1 cellular context compared by ENCODE assay signal in the genomic region with DNA sequence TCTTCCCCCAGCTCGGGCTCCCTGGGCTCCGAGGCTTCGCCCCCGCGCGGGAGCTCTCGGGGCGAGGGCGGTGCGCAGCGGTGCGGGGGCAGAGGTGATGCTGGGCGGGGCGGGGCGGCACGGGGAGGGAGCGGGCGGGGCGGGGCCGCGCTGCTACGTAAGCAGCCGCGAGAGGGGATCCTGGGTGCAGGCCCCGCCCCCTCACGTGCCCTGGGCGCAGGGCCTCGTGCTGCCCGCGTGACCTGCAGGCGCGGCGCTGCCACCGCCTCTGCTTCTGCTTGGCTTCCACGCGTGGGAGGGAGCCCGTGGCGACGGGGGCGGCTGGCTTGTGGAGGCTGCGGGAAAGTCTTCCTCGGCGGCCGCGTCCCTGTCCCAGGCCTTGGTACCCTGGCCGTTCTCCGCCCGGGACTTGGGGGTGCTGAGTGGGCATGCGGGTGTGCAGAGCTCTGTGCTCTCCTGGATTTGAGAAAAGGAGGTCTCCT.
TF ChIP-seq lines count a peak whose summit lies in the region.

No MANE protein-coding gene starts in this region.

TF ChIP-seq in WTC11, 78 proteins besides CTCF, POLR2A, EP300 and RAD21 (continued from another document and continues in another):
- TF ChIP-seq ZNF121 (CRISPR knock-in tag; IDR thresholded peaks at IDR 0.05) (peak; percentile 71; the same call in 1 of the 2 replicates), ZNF232 (CRISPR knock-in tag; IDR thresholded peaks at IDR 0.05) (peak; percentile 99), NFE2L1 (CRISPR knock-in tag; IDR thresholded peaks at IDR 0.05) (peak; percentile 97), SP1 (CRISPR knock-in tag; conservative IDR thresholded peaks at IDR 0.05) (peak; percentile 97), SMAD3 (CRISPR knock-in tag; IDR thresholded peaks at IDR 0.05; ENCODE audit: borderline replicate concordance) (peak; percentile 99), TEAD4 (CRISPR knock-in tag; IDR thresholded peaks at IDR 0.05) (peak; percentile 96), CREM (CRISPR knock-in tag; IDR thresholded peaks at IDR 0.05) (peak; percentile 85; the same call in 1 of the 2 replicates), ZNF671 (CRISPR knock-in tag; IDR thresholded peaks at IDR 0.05) (no peak), TEAD1 (CRISPR knock-in tag; IDR thresholded peaks at IDR 0.05) (peak; percentile 98), ESRRA (CRISPR knock-in tag; IDR thresholded peaks at IDR 0.05; ENCODE audit: borderline replicate concordance) (peak; percentile 96), GRHL2 (CRISPR knock-in tag; IDR thresholded peaks at IDR 0.05; ENCODE audit: insufficient replicate concordance, severe bottlenecking) (no peak), RORB (CRISPR knock-in tag; IDR thresholded peaks at IDR 0.05) (no peak), ZNF317 (CRISPR knock-in tag; IDR thresholded peaks at IDR 0.05; ENCODE audit: borderline replicate concordance, low read depth) (peak; percentile 86), ZNF396 (CRISPR knock-in tag; IDR thresholded peaks at IDR 0.05; ENCODE audit: borderline replicate concordance) (no peak), NR3C1 (CRISPR knock-in tag; conservative IDR thresholded peaks at IDR 0.05; ENCODE audit: low read depth) (0 out of 2 replicates have a peak, but pooled peaks have one; percentile 61), IRF2 (CRISPR knock-in tag; IDR thresholded peaks at IDR 0.05; ENCODE audit: borderline replicate concordance, low read depth) (0 out of 2 replicates have a peak, but pooled peaks have one; percentile 86), ZBTB21 (CRISPR knock-in tag; IDR thresholded peaks at IDR 0.05; ENCODE audit: borderline replicate concordance) (peak; percentile 94; the same call in 1 of the 2 replicates), JUN (CRISPR knock-in tag; IDR thresholded peaks at IDR 0.05) (peak; percentile 98), CBFB (CRISPR knock-in tag; IDR thresholded peaks at IDR 0.05; ENCODE audit: low read depth) (peak; percentile 91; the same call in 1 of the 2 replicates), SOX15 (CRISPR knock-in tag; IDR thresholded peaks at IDR 0.05) (no peak), ZNF138 (CRISPR knock-in tag; conservative IDR thresholded peaks at IDR 0.05) (peak; percentile 98)
- TF ChIP-seq, protein P1, sequence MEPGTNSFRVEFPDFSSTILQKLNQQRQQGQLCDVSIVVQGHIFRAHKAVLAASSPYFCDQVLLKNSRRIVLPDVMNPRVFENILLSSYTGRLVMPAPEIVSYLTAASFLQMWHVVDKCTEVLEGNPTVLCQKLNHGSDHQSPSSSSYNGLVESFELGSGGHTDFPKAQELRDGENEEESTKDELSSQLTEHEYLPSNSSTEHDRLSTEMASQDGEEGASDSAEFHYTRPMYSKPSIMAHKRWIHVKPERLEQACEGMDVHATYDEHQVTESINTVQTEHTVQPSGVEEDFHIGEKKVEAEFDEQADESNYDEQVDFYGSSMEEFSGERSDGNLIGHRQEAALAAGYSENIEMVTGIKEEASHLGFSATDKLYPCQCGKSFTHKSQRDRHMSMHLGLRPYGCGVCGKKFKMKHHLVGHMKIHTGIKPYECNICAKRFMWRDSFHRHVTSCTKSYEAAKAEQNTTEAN (CRISPR knock-in tag; IDR thresholded peaks at IDR 0.05), result peak; percentile 96
- TF ChIP-seq, protein P2, sequence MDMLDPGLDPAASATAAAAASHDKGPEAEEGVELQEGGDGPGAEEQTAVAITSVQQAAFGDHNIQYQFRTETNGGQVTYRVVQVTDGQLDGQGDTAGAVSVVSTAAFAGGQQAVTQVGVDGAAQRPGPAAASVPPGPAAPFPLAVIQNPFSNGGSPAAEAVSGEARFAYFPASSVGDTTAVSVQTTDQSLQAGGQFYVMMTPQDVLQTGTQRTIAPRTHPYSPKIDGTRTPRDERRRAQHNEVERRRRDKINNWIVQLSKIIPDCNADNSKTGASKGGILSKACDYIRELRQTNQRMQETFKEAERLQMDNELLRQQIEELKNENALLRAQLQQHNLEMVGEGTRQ (CRISPR knock-in tag; IDR thresholded peaks at IDR 0.05), result peak; percentile 87
- TF ChIP-seq, protein P3, sequence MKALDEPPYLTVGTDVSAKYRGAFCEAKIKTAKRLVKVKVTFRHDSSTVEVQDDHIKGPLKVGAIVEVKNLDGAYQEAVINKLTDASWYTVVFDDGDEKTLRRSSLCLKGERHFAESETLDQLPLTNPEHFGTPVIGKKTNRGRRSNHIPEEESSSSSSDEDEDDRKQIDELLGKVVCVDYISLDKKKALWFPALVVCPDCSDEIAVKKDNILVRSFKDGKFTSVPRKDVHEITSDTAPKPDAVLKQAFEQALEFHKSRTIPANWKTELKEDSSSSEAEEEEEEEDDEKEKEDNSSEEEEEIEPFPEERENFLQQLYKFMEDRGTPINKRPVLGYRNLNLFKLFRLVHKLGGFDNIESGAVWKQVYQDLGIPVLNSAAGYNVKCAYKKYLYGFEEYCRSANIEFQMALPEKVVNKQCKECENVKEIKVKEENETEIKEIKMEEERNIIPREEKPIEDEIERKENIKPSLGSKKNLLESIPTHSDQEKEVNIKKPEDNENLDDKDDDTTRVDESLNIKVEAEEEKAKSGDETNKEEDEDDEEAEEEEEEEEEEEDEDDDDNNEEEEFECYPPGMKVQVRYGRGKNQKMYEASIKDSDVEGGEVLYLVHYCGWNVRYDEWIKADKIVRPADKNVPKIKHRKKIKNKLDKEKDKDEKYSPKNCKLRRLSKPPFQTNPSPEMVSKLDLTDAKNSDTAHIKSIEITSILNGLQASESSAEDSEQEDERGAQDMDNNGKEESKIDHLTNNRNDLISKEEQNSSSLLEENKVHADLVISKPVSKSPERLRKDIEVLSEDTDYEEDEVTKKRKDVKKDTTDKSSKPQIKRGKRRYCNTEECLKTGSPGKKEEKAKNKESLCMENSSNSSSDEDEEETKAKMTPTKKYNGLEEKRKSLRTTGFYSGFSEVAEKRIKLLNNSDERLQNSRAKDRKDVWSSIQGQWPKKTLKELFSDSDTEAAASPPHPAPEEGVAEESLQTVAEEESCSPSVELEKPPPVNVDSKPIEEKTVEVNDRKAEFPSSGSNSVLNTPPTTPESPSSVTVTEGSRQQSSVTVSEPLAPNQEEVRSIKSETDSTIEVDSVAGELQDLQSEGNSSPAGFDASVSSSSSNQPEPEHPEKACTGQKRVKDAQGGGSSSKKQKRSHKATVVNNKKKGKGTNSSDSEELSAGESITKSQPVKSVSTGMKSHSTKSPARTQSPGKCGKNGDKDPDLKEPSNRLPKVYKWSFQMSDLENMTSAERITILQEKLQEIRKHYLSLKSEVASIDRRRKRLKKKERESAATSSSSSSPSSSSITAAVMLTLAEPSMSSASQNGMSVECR (CRISPR knock-in tag; IDR thresholded peaks at IDR 0.05; ENCODE audit: borderline replicate concordance), result peak; percentile 99
- TF ChIP-seq, protein P4, sequence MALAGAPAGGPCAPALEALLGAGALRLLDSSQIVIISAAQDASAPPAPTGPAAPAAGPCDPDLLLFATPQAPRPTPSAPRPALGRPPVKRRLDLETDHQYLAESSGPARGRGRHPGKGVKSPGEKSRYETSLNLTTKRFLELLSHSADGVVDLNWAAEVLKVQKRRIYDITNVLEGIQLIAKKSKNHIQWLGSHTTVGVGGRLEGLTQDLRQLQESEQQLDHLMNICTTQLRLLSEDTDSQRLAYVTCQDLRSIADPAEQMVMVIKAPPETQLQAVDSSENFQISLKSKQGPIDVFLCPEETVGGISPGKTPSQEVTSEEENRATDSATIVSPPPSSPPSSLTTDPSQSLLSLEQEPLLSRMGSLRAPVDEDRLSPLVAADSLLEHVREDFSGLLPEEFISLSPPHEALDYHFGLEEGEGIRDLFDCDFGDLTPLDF (CRISPR knock-in tag; IDR thresholded peaks at IDR 0.05), result peak; percentile 98
- TF ChIP-seq, protein P5, sequence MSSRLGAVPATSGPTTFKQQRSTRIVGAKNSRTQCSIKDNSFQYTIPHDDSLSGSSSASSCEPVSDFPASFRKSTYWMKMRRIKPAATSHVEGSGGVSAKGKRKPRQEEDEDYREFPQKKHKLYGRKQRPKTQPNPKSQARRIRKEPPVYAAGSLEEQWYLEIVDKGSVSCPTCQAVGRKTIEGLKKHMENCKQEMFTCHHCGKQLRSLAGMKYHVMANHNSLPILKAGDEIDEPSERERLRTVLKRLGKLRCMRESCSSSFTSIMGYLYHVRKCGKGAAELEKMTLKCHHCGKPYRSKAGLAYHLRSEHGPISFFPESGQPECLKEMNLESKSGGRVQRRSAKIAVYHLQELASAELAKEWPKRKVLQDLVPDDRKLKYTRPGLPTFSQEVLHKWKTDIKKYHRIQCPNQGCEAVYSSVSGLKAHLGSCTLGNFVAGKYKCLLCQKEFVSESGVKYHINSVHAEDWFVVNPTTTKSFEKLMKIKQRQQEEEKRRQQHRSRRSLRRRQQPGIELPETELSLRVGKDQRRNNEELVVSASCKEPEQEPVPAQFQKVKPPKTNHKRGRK (CRISPR knock-in tag; IDR thresholded peaks at IDR 0.05; ENCODE audit: borderline replicate concordance), result peak; percentile 67; the same call in 1 of the 2 replicates
- TF ChIP-seq, protein P6, sequence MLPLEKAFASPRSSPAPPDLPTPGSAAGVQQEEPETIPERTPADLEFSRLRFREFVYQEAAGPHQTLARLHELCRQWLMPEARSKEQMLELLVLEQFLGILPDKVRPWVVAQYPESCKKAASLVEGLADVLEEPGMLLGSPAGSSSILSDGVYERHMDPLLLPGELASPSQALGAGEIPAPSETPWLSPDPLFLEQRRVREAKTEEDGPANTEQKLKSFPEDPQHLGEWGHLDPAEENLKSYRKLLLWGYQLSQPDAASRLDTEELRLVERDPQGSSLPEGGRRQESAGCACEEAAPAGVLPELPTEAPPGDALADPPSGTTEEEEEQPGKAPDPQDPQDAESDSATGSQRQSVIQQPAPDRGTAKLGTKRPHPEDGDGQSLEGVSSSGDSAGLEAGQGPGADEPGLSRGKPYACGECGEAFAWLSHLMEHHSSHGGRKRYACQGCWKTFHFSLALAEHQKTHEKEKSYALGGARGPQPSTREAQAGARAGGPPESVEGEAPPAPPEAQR (CRISPR knock-in tag; IDR thresholded peaks at IDR 0.05), result no peak
- TF ChIP-seq, protein P7, sequence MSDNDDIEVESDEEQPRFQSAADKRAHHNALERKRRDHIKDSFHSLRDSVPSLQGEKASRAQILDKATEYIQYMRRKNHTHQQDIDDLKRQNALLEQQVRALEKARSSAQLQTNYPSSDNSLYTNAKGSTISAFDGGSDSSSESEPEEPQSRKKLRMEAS (CRISPR knock-in tag; IDR thresholded peaks at IDR 0.05), result peak; percentile 99
- TF ChIP-seq, protein P8, sequence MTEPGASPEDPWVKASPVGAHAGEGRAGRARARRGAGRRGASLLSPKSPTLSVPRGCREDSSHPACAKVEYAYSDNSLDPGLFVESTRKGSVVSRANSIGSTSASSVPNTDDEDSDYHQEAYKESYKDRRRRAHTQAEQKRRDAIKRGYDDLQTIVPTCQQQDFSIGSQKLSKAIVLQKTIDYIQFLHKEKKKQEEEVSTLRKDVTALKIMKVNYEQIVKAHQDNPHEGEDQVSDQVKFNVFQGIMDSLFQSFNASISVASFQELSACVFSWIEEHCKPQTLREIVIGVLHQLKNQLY (CRISPR knock-in tag; IDR thresholded peaks at IDR 0.05), result peak; percentile 97; the same call in 1 of the 2 replicates
- TF ChIP-seq, protein P9, sequence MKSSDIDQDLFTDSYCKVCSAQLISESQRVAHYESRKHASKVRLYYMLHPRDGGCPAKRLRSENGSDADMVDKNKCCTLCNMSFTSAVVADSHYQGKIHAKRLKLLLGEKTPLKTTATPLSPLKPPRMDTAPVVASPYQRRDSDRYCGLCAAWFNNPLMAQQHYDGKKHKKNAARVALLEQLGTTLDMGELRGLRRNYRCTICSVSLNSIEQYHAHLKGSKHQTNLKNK (CRISPR knock-in tag; IDR thresholded peaks at IDR 0.05), result no peak
- TF ChIP-seq, protein P10, sequence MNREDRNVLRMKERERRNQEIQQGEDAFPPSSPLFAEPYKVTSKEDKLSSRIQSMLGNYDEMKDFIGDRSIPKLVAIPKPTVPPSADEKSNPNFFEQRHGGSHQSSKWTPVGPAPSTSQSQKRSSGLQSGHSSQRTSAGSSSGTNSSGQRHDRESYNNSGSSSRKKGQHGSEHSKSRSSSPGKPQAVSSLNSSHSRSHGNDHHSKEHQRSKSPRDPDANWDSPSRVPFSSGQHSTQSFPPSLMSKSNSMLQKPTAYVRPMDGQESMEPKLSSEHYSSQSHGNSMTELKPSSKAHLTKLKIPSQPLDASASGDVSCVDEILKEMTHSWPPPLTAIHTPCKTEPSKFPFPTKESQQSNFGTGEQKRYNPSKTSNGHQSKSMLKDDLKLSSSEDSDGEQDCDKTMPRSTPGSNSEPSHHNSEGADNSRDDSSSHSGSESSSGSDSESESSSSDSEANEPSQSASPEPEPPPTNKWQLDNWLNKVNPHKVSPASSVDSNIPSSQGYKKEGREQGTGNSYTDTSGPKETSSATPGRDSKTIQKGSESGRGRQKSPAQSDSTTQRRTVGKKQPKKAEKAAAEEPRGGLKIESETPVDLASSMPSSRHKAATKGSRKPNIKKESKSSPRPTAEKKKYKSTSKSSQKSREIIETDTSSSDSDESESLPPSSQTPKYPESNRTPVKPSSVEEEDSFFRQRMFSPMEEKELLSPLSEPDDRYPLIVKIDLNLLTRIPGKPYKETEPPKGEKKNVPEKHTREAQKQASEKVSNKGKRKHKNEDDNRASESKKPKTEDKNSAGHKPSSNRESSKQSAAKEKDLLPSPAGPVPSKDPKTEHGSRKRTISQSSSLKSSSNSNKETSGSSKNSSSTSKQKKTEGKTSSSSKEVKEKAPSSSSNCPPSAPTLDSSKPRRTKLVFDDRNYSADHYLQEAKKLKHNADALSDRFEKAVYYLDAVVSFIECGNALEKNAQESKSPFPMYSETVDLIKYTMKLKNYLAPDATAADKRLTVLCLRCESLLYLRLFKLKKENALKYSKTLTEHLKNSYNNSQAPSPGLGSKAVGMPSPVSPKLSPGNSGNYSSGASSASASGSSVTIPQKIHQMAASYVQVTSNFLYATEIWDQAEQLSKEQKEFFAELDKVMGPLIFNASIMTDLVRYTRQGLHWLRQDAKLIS (CRISPR knock-in tag; IDR thresholded peaks at IDR 0.05; ENCODE audit: borderline replicate concordance), result 0 out of 2 replicates have a peak, but pooled peaks have one; percentile 61
- TF ChIP-seq, protein P11, sequence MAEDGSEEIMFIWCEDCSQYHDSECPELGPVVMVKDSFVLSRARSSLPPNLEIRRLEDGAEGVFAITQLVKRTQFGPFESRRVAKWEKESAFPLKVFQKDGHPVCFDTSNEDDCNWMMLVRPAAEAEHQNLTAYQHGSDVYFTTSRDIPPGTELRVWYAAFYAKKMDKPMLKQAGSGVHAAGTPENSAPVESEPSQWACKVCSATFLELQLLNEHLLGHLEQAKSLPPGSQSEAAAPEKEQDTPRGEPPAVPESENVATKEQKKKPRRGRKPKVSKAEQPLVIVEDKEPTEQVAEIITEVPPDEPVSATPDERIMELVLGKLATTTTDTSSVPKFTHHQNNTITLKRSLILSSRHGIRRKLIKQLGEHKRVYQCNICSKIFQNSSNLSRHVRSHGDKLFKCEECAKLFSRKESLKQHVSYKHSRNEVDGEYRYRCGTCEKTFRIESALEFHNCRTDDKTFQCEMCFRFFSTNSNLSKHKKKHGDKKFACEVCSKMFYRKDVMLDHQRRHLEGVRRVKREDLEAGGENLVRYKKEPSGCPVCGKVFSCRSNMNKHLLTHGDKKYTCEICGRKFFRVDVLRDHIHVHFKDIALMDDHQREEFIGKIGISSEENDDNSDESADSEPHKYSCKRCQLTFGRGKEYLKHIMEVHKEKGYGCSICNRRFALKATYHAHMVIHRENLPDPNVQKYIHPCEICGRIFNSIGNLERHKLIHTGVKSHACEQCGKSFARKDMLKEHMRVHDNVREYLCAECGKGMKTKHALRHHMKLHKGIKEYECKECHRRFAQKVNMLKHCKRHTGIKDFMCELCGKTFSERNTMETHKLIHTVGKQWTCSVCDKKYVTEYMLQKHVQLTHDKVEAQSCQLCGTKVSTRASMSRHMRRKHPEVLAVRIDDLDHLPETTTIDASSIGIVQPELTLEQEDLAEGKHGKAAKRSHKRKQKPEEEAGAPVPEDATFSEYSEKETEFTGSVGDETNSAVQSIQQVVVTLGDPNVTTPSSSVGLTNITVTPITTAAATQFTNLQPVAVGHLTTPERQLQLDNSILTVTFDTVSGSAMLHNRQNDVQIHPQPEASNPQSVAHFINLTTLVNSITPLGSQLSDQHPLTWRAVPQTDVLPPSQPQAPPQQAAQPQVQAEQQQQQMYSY (CRISPR knock-in tag; IDR thresholded peaks at IDR 0.05), result peak; percentile 79
